ENCODE assay signal across 8 cellular contexts in genomic region chr21:41612674-41613250, GRCh38.
A peak's percentile ranks its signal among the peaks of the same experiment; 100 is the strongest.
DNase-seq lines count a peak whose midpoint lies in the region; ATAC-seq, FAIRE-seq and TF ChIP-seq lines count a peak whose summit lies in the region.

No MANE protein-coding gene starts in this region.

- peak; percentile 26 for TF ChIP-seq CTCF in GM20000 (IDR thresholded peaks at IDR 0.05; ENCODE audit: extremely low read depth, missing control alignments)
- TF ChIP-seq CTCF in choroid plexus epithelial cell (conservative IDR thresholded peaks at IDR 0.05; ENCODE audit: low read depth, low read length) = peak; percentile 83

- no peak for FAIRE-seq in RCC 7860 (lab: Jason Lieb, UNC)

- H3K4me3 ChIP-seq in choroid plexus epithelial cell (ENCODE audit: low read depth, low read length) = no peak overlapping the region

- DNase-seq in AG20443 (ENCODE audit: low spot score) (peak; percentile 94), GM20000 (ENCODE audit: low spot score) (peak; percentile 47), RCC 7860 (ENCODE audit: low spot score) (peak; percentile 53), choroid plexus epithelial cell (ENCODE audit: low read depth) (peak; percentile 79), left colon (peak; percentile 56 to 63), cortex of kidney (lab: John Stamatoyannopoulos, UW) (no peak)
- peak; percentile 13 for DNase-seq in stimulated activated CD4-positive, alpha-beta T cell treated with anti-CD3 and anti-CD28 coated beads, Interleukin-4, amount 100 ng/mL, for 1 hour

- ATAC-seq in left colon (peak; percentile 63), HG03439 (IDR thresholded peaks at IDR 0.05; ENCODE audit: unreplicated experiment) (no peak)

- intact Hi-C loops in left colon (cut with DNase I, micrococcal nuclease) = loop anchor here (5.0 to 10.0 kb wide), 2 partner anchors 162 to 165 kb away; no protein-coding TSS in a partner anchor
